Comparison of ENCODE assay signal across 8 cellular contexts in the genomic region with DNA sequence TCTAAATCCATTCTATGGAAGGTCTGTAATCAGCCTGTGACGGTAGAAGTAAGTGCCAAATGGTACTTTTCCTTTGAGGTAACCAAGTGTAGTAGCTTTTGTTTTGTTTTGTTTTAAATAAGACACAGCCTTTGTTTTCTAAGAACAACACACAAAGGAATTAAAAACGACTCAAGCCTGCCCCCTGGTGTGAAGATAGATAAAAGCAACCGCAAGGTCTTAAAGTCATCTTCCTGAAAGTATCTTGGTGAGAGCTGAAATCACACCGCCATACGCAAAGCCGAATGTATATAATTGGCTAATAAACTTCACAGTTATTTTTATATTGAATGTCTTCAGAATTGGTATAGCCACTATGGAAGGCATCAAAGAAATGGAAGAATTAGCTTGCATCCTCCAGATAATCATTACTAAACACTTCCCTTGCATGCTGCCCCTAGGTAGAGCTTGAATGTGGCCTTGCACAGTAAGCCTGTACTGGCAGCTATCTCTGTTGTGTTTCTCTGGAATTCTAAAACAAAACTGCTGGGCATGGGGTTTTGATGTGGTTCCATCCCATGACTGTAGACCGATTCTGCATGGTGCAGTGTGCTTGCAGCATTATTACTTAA.
A peak's percentile ranks its signal among the peaks of the same experiment; 100 is the strongest.
DNase-seq lines count a peak whose midpoint lies in the region; ATAC-seq and TF ChIP-seq lines count a peak whose summit lies in the region.

No MANE protein-coding gene starts in this region.

- DNase-seq in AML-193 (lab: John Stamatoyannopoulos, UW), result peak; percentile 53 to 58
- peak; percentile 41 for DNase-seq in GM13976 (ENCODE audit: low spot score)
- DNase-seq in NCI-H526 treated with DMSO at 0.1 percent for 48 hours (lab: John Stamatoyannopoulos, UW), result peak; percentile 68
- DNase-seq in amniotic epithelial cell (ENCODE audit: low read depth), result peak; percentile 50
- DNase-seq in iPS-NIHi11 (ENCODE audit: low spot score), result peak; percentile 38
- peak; percentile 47 to 56 for DNase-seq in stimulated activated CD4-positive, alpha-beta T cell treated with anti-CD3 and anti-CD28 coated beads, Interleukin-2, amount 100 ng/mL, for 48 hours
- no peak for DNase-seq in central memory CD4-positive, alpha-beta T cell

- TF ChIP-seq CTCF in GM13976 (IDR thresholded peaks at IDR 0.05; ENCODE audit: borderline replicate concordance, control extremely low read depth, extremely low read depth, insufficient read depth, missing control alignments), result peak; percentile 52

- peak; percentile 61 for ATAC-seq in HG03442 (IDR thresholded peaks at IDR 0.05; ENCODE audit: unreplicated experiment)

- in situ Hi-C loops in GM13976 (cut with MboI; ENCODE audit: low sequenced_read_pairs, unreplicated experiment), result loop anchor here (5.0 to 25.0 kb wide), 3 partner anchors 203 to 827 kb away; a partner anchor contains a TSS
